Comparison of ENCODE assay signal across 24 cellular contexts in the genomic region with DNA sequence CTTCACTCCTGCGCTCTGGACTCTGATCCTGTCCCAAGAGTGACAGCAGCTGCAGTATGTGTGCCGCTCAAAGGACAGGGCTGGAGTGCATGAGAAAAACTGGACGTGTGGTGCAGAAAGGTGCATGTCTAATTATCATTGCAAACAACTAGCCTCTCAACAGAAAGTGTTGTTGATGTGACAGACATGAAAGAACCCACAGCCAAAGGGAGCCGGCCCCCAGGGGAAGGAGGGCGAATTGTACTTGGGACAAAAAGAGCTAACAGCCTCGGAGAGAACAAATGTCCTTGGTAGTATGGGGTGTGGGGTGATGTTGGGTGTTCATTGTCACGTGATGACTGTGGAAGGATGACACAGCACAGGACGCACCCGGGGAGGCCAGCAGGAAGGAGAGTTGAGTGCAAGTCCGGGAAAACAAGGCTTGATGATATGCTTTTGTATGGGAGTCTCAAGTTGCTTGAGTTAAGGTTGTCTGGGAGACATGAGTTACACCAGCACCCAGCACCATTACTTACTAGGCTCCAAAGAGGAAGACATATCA.
"Had no signal": no experiment of that assay in that cellular context is flagged by ENCODE, and none has a peak within 500 bp of the region (broad histone marks: within the 10 kb centered on the region; RNA-seq: fewer than 3 reads in every experiment).

No MANE protein-coding gene starts in this region.

- DNase-seq: activated CD8-positive, alpha-beta memory T cell treated with anti-CD3 and anti-CD28 coated beads, Interleukin-2, amount 10 ng/mL, durations not matched to agents 7 days and 5 days; activated CD8-positive, alpha-beta T cell treated with anti-CD3 and anti-CD28 coated beads, Interleukin-2, amount 10 ng/mL, durations not matched to agents 7 days and 5 days; activated T-cell treated with anti-CD3 and anti-CD28 coated beads, Interleukin-2, amount 50 U/mL, for 48 hours; dorsolateral prefrontal cortex; effector memory CD4-positive, alpha-beta T cell; erythroblast; foreskin fibroblast; head of caudate nucleus; hippocampal formation; kidney; lower lobe of right lung; mesendoderm; natural killer cell; occipital lobe; spleen; stimulated activated naive CD4-positive, alpha-beta T cell; T-helper 9 cell; WERI-Rb-1 had no signal

- H3K27me3 ChIP-seq: dorsolateral prefrontal cortex had no signal

- H3K9me3 ChIP-seq: lower lobe of right lung, spleen, tibial nerve had no signal

- H2AFZ ChIP-seq: neural progenitor cell had no signal

- H3K9ac ChIP-seq: neural progenitor cell had no signal

- H3K4me2 ChIP-seq: neural progenitor cell had no signal

- ATAC-seq: activated CD4-positive, CD25-positive, alpha-beta regulatory T cell treated with anti-CD3 and anti-CD28 coated beads, Interleukin-2, amount 50 U/mL, for 24 hours; activated CD8-positive, alpha-beta memory T cell treated with anti-CD3 and anti-CD28 coated beads, Interleukin-2, amount 10 ng/mL, durations not matched to agents 7 days and 5 days; activated CD8-positive, alpha-beta T cell treated with anti-CD3 and anti-CD28 coated beads, Interleukin-2, amount 10 ng/mL, durations not matched to agents 7 days and 5 days; lower lobe of right lung; natural killer cell; right cardiac atrium had no signal

- H3K27ac ChIP-seq: coronary artery, lower lobe of right lung, neural progenitor cell, spleen, tibial nerve, WERI-Rb-1 had no signal

- H3K4me3 ChIP-seq: coronary artery, lower lobe of right lung, neural progenitor cell, spleen, tibial nerve had no signal

- H3K4me1 ChIP-seq: lower lobe of right lung had no signal

- FAIRE-seq: kidney, TTC549 had no signal

- H3K36me3 ChIP-seq: lower lobe of right lung, neural progenitor cell, spleen, tibial nerve, WERI-Rb-1 had no signal
